Comparison of ENCODE assay signal across 8 cellular contexts in the genomic region with DNA sequence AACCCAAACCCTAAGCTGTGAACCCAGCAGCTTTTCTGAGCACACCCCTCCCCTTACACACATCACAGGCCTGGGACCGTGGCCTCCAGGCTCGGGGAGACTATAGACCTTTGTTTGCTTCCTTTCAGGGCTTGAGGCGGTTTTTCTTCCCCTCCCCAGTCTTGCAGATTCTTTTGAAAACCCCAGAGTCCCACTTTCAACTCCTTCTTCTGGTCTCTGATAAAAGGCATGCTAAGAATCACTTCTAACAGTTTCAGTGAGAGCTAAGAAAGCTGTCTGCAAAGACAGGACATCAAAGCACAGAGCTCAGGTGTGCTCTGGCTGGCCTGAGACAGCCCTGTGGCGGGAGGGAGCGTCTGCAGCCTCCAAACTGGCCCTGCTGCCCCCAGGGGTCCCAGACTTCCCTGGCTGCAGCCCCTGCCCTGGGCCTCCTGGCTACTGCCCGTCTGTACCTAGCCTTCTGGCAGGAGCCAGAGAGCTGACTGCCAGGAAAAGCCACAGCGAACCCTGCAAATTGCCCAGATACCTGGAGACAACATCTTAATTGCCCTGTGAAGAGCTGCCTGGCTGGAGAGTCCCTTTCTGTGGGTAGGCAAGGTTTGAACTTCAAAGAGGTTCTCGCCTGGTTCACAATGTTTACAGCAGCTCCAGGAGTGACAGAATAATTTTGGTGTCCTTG.
DNase-seq lines count a peak whose midpoint lies in the region; ATAC-seq and TF ChIP-seq lines count a peak whose summit lies in the region.

No MANE protein-coding gene starts in this region.

- TF ChIP-seq CTCF in GM12865 (IDR thresholded peaks at IDR 0.05; ENCODE audit: insufficient read depth, low read depth, low read length, missing control alignments) = peak; percentile 7
- no peak for TF ChIP-seq CTCF in gastroesophageal sphincter (IDR thresholded peaks at IDR 0.05)
- TF ChIP-seq CTCF in stomach (IDR thresholded peaks at IDR 0.05) = no peak

- H3K27ac ChIP-seq in gastroesophageal sphincter (no peak overlapping the region), stomach (no peak overlapping the region)

- H3K4me3 ChIP-seq in GM12865 (ENCODE audit: low read depth, low read length) (no peak overlapping the region), gastroesophageal sphincter (no peak overlapping the region), stomach (no peak overlapping the region)

- intact Hi-C loops in head of caudate nucleus (cut with DNase I) (no loop called here), stomach (cut with DNase I; ENCODE audit: low total_unique reads) (no loop called here)

- TF ChIP-seq POLR2A in gastroesophageal sphincter (IDR thresholded peaks at IDR 0.05) = no peak
- no peak for TF ChIP-seq POLR2A in stomach (IDR thresholded peaks at IDR 0.05)

- peak; percentile 82 for DNase-seq in GM12865 (ENCODE audit: low read depth)
- DNase-seq in SK-N-DZ (ENCODE audit: low spot score) = peak; percentile 50
- peak; percentile 20 to 29 for DNase-seq in cerebellar nuclear complex (lab: John Stamatoyannopoulos, UW)
- DNase-seq in kidney glomerular epithelial cell (lab: John Stamatoyannopoulos, UW) = no peak
- DNase-seq in head of caudate nucleus = no peak
- no peak for DNase-seq in stomach

- no peaks in the 10 kb centered on the region for H3K36me3 ChIP-seq in gastroesophageal sphincter
- H3K36me3 ChIP-seq in stomach = no peaks in the 10 kb centered on the region

- H3K27me3 ChIP-seq in gastroesophageal sphincter (no peaks in the 10 kb centered on the region), stomach (no peaks in the 10 kb centered on the region)

- WGBS in gastroesophageal sphincter (ENCODE audit: low coverage in 1 of 2), 2 donors = 63 to 72% methylated on average over 3 to 5 of the region's 8 CpGs
- WGBS in stomach, 5 donors = 72 to 77% (median 74%) methylated on average over 8 of the region's 8 CpGs

- ATAC-seq in GM21825 (IDR thresholded peaks at IDR 0.05; ENCODE audit: unreplicated experiment) (peak; percentile 60), gastroesophageal sphincter (no peak)

- TF ChIP-seq EP300 in gastroesophageal sphincter (IDR thresholded peaks at IDR 0.05) (no peak), stomach (IDR thresholded peaks at IDR 0.05) (no peak)

- no peaks in the 10 kb centered on the region for H3K4me1 ChIP-seq in gastroesophageal sphincter
- peaks cover 0 to 6% (median 4%) of the 10 kb centered on the region in 4 donors for H3K4me1 ChIP-seq in stomach

- H3K9me3 ChIP-seq in gastroesophageal sphincter = peaks cover 0 to 7% (median 0%) of the 10 kb centered on the region in 3 donors
- H3K9me3 ChIP-seq in stomach = peaks cover 0 to 7% (median 0%) of the 10 kb centered on the region in 4 donors

Comparison
In these comparisons a context has a peak if more than half of its experiments do, and no peak if none do; other contexts are left out.
1. DNase-seq: peak in GM12865 (single experiment), SK-N-DZ (single experiment) and cerebellar nuclear complex (2 of 2); none in kidney glomerular epithelial cell (single experiment), head of caudate nucleus (0 of 42) and stomach (single experiment).